Comparison of ENCODE assay signal across 31 cellular contexts in genomic region chr3:28556195-28556594, GRCh38.
"Had no signal": no experiment of that assay in that cellular context is flagged by ENCODE, and none has a peak within 500 bp of the region (broad histone marks: within the 10 kb centered on the region; RNA-seq: fewer than 3 reads in every experiment).

No MANE protein-coding gene starts in this region.

- DNase-seq: activated CD4-positive, alpha-beta memory T cell treated with anti-CD3 and anti-CD28 coated beads for 36 hours; activated CD4-positive, alpha-beta T cell treated with anti-CD3 and anti-CD28 coated beads for 36 hours; activated CD4-positive, alpha-beta T cell treated with anti-CD3 and anti-CD28 coated beads, Interleukin-2, amount 10 ng/mL, durations not matched to agents 24 days and 14 days; activated CD4-positive, CD25-positive, alpha-beta regulatory T cell; activated CD4-positive, CD25-positive, alpha-beta regulatory T cell treated with anti-CD3 and anti-CD28 coated beads, Interleukin-2, amount 50 U/mL, for 72 hours; activated CD8-positive, alpha-beta memory T cell treated with anti-CD3 and anti-CD28 coated beads, Interleukin-2, amount 10 ng/mL, durations not matched to agents 7 days and 5 days; activated CD8-positive, alpha-beta memory T cell treated with anti-CD3 and anti-CD28 coated beads, Interleukin-2, amount 50 U/mL, for 4 hours; activated CD8-positive, alpha-beta T cell treated with anti-CD3 and anti-CD28 coated beads, Interleukin-2, amount 10 ng/mL, durations not matched to agents 7 days and 5 days; activated effector memory CD4-positive, alpha-beta T cell treated with anti-CD3 and anti-CD28 coated beads, Interleukin-2, amount 50 U/mL, for 16 hours; activated naive CD4-positive, alpha-beta T cell treated with anti-CD3 and anti-CD28 coated beads for 36 hours; activated naive CD8-positive, alpha-beta T cell treated with anti-CD3 and anti-CD28 coated beads for 36 hours; activated naive CD8-positive, alpha-beta T cell treated with anti-CD3 and anti-CD28 coated beads, Interleukin-2, amount 50 U/mL, for 24 hours; activated T-cell treated with anti-CD3 and anti-CD28 coated beads, Interleukin-2, amount 50 U/mL, for 1 hour; activated T-cell treated with anti-CD3 and anti-CD28 coated beads, Interleukin-2, amount 50 U/mL, for 48 hours; adrenal gland; central memory CD4-positive, alpha-beta T cell; cerebellar nuclear complex; colonic mucosa; effector CD8-positive, alpha-beta T cell; esophagus squamous epithelium; foreskin melanocyte; heart right ventricle; T-helper 17 cell; T1000; WERI-Rb-1 had no signal

- H3K4me3 Mint-ChIP-seq: activated CD4-positive, alpha-beta memory T cell treated with anti-CD3 and anti-CD28 coated beads for 36 hours; activated CD4-positive, alpha-beta T cell treated with anti-CD3 and anti-CD28 coated beads for 36 hours; activated CD4-positive, alpha-beta T cell treated with anti-CD3 and anti-CD28 coated beads, Interleukin-2, amount 10 ng/mL, durations not matched to agents 24 days and 14 days; activated CD8-positive, alpha-beta memory T cell treated with anti-CD3 and anti-CD28 coated beads, Interleukin-2, amount 10 ng/mL, durations not matched to agents 7 days and 5 days; activated CD8-positive, alpha-beta T cell treated with anti-CD3 and anti-CD28 coated beads, Interleukin-2, amount 10 ng/mL, durations not matched to agents 7 days and 5 days; activated naive CD4-positive, alpha-beta T cell treated with anti-CD3 and anti-CD28 coated beads for 36 hours; activated naive CD4-positive, alpha-beta T cell treated with anti-CD3 and anti-CD28 coated beads, Interleukin-2, amount 50 U/mL, for 24 hours; activated naive CD8-positive, alpha-beta T cell treated with anti-CD3 and anti-CD28 coated beads for 36 hours; activated naive CD8-positive, alpha-beta T cell treated with anti-CD3 and anti-CD28 coated beads, Interleukin-2, amount 50 U/mL, for 24 hours; activated T-helper 1 cell treated with anti-CD3 and anti-CD28 coated beads, Interleukin-12 subunit alpha, Interleukin-12 subunit beta, Interleukin-2, Interleukin-4 antibody, amounts not matched to agents 30 ng/mL and 10 ng/mL and 1 ng/mL, durations not matched to agents 14 hours and 24 hours and 36 hours; brain; T-helper 17 cell; T-helper 2 cell treated with Interferon-gamma antibody and Interleukin-4, amounts not matched to agents 5 μg/mL and 100 μg/mL, for 36 hours had no signal

- H3K9me3 Mint-ChIP-seq: activated CD4-positive, alpha-beta memory T cell treated with anti-CD3 and anti-CD28 coated beads for 36 hours; activated naive CD4-positive, alpha-beta T cell treated with anti-CD3 and anti-CD28 coated beads for 36 hours; activated naive CD4-positive, alpha-beta T cell treated with anti-CD3 and anti-CD28 coated beads, Interleukin-2, amount 50 U/mL, for 24 hours; activated naive CD8-positive, alpha-beta T cell treated with anti-CD3 and anti-CD28 coated beads, Interleukin-2, amount 50 U/mL, for 24 hours; activated T-helper 1 cell treated with anti-CD3 and anti-CD28 coated beads, Interleukin-12 subunit alpha, Interleukin-12 subunit beta, Interleukin-2, Interleukin-4 antibody, amounts not matched to agents 30 ng/mL and 10 ng/mL and 1 ng/mL, durations not matched to agents 14 hours and 24 hours and 36 hours; activated T-helper 2 cell treated with anti-CD3 and anti-CD28 coated beads, Interferon-gamma antibody, Interleukin-2, Interleukin-4, amounts not matched to agents 10 μg/mL and 5 μg/mL and 100 μg/mL, durations not matched to agents 14 hours and 24 hours and 36 hours; T-helper 2 cell treated with Interferon-gamma antibody and Interleukin-4, amounts not matched to agents 5 μg/mL and 100 μg/mL, for 36 hours had no signal

- ATAC-seq: activated CD4-positive, alpha-beta T cell treated with anti-CD3 and anti-CD28 coated beads for 36 hours; activated CD8-positive, alpha-beta memory T cell treated with anti-CD3 and anti-CD28 coated beads, Interleukin-2, amount 10 ng/mL, durations not matched to agents 7 days and 5 days; activated CD8-positive, alpha-beta T cell treated with anti-CD3 and anti-CD28 coated beads, Interleukin-2, amount 10 ng/mL, durations not matched to agents 7 days and 5 days; activated naive CD8-positive, alpha-beta T cell treated with anti-CD3 and anti-CD28 coated beads, Interleukin-2, amount 50 U/mL, for 24 hours; gastroesophageal sphincter; heart right ventricle; T-helper 17 cell had no signal

- H3K27me3 Mint-ChIP-seq: activated CD4-positive, alpha-beta memory T cell treated with anti-CD3 and anti-CD28 coated beads for 36 hours; activated CD4-positive, alpha-beta T cell treated with anti-CD3 and anti-CD28 coated beads, Interleukin-2, amount 10 ng/mL, durations not matched to agents 24 days and 14 days; activated CD8-positive, alpha-beta memory T cell treated with anti-CD3 and anti-CD28 coated beads, Interleukin-2, amount 10 ng/mL, durations not matched to agents 7 days and 5 days; brain; T-helper 17 cell had no signal

- H3K4me1 Mint-ChIP-seq: activated CD4-positive, alpha-beta T cell treated with anti-CD3 and anti-CD28 coated beads for 36 hours; activated CD4-positive, alpha-beta T cell treated with anti-CD3 and anti-CD28 coated beads, Interleukin-2, amount 10 ng/mL, durations not matched to agents 24 days and 14 days; activated CD8-positive, alpha-beta memory T cell treated with anti-CD3 and anti-CD28 coated beads, Interleukin-2, amount 10 ng/mL, durations not matched to agents 7 days and 5 days; activated naive CD4-positive, alpha-beta T cell treated with anti-CD3 and anti-CD28 coated beads, Interleukin-2, amount 50 U/mL, for 24 hours; activated naive CD8-positive, alpha-beta T cell treated with anti-CD3 and anti-CD28 coated beads for 36 hours; activated naive CD8-positive, alpha-beta T cell treated with anti-CD3 and anti-CD28 coated beads, Interleukin-2, amount 50 U/mL, for 24 hours; brain; T-helper 17 cell had no signal

- H3K36me3 Mint-ChIP-seq: activated CD4-positive, alpha-beta memory T cell treated with anti-CD3 and anti-CD28 coated beads for 36 hours; activated CD8-positive, alpha-beta memory T cell treated with anti-CD3 and anti-CD28 coated beads, Interleukin-2, amount 10 ng/mL, durations not matched to agents 7 days and 5 days; activated naive CD4-positive, alpha-beta T cell treated with anti-CD3 and anti-CD28 coated beads, Interleukin-2, amount 50 U/mL, for 24 hours; activated naive CD8-positive, alpha-beta T cell treated with anti-CD3 and anti-CD28 coated beads for 36 hours; brain had no signal

- H3K27ac Mint-ChIP-seq: activated CD4-positive, alpha-beta memory T cell treated with anti-CD3 and anti-CD28 coated beads for 36 hours; activated CD4-positive, alpha-beta T cell treated with anti-CD3 and anti-CD28 coated beads for 36 hours; activated CD4-positive, alpha-beta T cell treated with anti-CD3 and anti-CD28 coated beads, Interleukin-2, amount 10 ng/mL, durations not matched to agents 24 days and 14 days; activated CD8-positive, alpha-beta memory T cell treated with anti-CD3 and anti-CD28 coated beads, Interleukin-2, amount 10 ng/mL, durations not matched to agents 7 days and 5 days; activated CD8-positive, alpha-beta T cell treated with anti-CD3 and anti-CD28 coated beads, Interleukin-2, amount 10 ng/mL, durations not matched to agents 7 days and 5 days; activated naive CD4-positive, alpha-beta T cell treated with anti-CD3 and anti-CD28 coated beads for 36 hours; activated naive CD4-positive, alpha-beta T cell treated with anti-CD3 and anti-CD28 coated beads, Interleukin-2, amount 50 U/mL, for 24 hours; activated naive CD8-positive, alpha-beta T cell treated with anti-CD3 and anti-CD28 coated beads for 36 hours; activated naive CD8-positive, alpha-beta T cell treated with anti-CD3 and anti-CD28 coated beads, Interleukin-2, amount 50 U/mL, for 24 hours; activated T-helper 1 cell treated with anti-CD3 and anti-CD28 coated beads, Interleukin-12 subunit alpha, Interleukin-12 subunit beta, Interleukin-2, Interleukin-4 antibody, amounts not matched to agents 30 ng/mL and 10 ng/mL and 1 ng/mL, durations not matched to agents 14 hours and 24 hours and 36 hours; activated T-helper 2 cell treated with anti-CD3 and anti-CD28 coated beads, Interferon-gamma antibody, Interleukin-2, Interleukin-4, amounts not matched to agents 10 μg/mL and 5 μg/mL and 100 μg/mL, durations not matched to agents 14 hours and 24 hours and 36 hours; brain; T-helper 17 cell; T-helper 2 cell treated with Interferon-gamma antibody and Interleukin-4, amounts not matched to agents 5 μg/mL and 100 μg/mL, for 36 hours had no signal
